In the genomic region with DNA sequence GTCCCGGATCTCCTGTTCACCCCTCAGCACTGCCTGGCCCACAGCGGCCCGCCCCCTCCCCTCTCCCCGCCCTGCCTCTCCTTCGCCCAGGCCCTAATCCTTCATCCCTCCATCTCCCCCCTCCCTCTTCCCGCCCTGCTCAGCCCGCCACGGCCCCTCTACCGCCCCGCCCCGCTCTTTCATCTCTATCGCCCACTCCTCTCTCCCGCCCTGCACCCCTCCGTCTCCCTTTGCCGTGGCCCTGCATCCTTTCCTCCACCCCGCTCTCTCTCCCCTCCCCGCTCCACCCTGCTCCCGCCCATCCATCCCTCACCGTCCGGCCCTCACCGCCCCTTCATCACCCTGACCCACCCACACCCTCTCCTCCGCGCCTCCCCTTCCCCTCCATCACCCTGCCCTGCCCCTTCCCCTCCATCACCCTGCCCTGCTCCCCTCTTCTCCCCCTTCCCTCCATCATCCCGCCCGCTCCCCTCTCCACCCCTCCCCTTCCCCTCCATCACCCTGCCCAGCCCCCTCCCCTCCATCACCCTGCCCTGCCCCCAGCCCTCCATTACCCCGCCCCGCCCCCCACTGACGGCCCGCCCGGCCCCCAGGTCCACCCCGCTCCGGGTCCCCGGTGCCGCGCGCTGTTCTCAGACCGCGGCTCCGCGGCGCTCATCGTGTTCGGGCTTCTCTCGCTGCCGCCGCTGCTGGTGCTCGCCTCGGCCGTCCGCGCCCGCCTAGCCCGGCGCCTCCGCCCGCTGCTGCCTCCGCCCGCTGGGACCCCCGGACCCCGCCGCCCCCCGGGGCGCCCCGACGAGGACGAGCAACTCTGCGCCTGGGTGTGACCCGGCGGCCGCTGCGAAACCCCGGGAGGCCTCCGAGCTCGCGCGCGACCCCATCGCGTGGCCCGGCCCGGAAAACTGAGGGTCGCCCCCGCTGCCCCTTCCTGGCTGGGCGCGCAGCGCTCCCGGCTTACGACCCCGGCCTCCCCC, we compare ENCODE assay signal across 8 cellular contexts. TPM values are rescaled to one million over a fixed set of nuclear protein-coding genes. Genes with fewer than 3 reads are reported as not detected.
DNase-seq lines count a peak whose midpoint lies in the region; ATAC-seq and TF ChIP-seq lines count a peak whose summit lies in the region.

No MANE protein-coding gene starts in this region.

- H3K36me3 ChIP-seq in psoas muscle (ENCODE audit: insufficient read depth in 1 of 2, low read depth in 1 of 2) = no peaks in the 10 kb centered on the region

- intact Hi-C loops in psoas muscle (cut with DNase I) = no loop called here

- H3K4me1 ChIP-seq in foreskin keratinocyte (peaks cover 10% of the 10 kb centered on the region), psoas muscle (peaks cover 16% of the 10 kb centered on the region)

- no peak overlapping the region for H3K27ac ChIP-seq in foreskin keratinocyte
- no peak overlapping the region for H3K27ac ChIP-seq in psoas muscle

- WGBS in psoas muscle, 3 donors = 9 to 16% (median 14%) methylated on average over 35 to 89 of the region's 89 CpGs

- ATAC-seq in foreskin keratinocyte (peak; percentile 27), psoas muscle (no peak), GM19452 (IDR thresholded peaks at IDR 0.05; ENCODE audit: unreplicated experiment) (no peak)

- H3K27me3 ChIP-seq in foreskin keratinocyte (no peaks in the 10 kb centered on the region), psoas muscle (ENCODE audit: insufficient read depth in 3 of 3, low read length in 2 of 3) (peaks cover 0 to 13% (median 2%) of the 10 kb centered on the region in 3 donors)

- TF ChIP-seq CTCF in foreskin keratinocyte (conservative IDR thresholded peaks at IDR 0.05) (no peak), psoas muscle (IDR thresholded peaks at IDR 0.05) (no peak)

- no peaks in the 10 kb centered on the region for H3K9me3 ChIP-seq in psoas muscle

- peak overlapping the region; percentile 52 for H3K4me3 ChIP-seq in psoas muscle

- peak; percentile 69 for DNase-seq in GM03348 (ENCODE audit: low spot score)
- DNase-seq in NCI-H69 (lab: John Stamatoyannopoulos, UW) = peak; percentile 51
- no peak for DNase-seq in foreskin keratinocyte
- no peak for DNase-seq in psoas muscle
- DNase-seq in NCI-H345 (lab: John Stamatoyannopoulos, UW) = no peak
- no peak for DNase-seq in stimulated activated naive CD4-positive, alpha-beta T cell (lab: John Stamatoyannopoulos, UW)
- no peak for DNase-seq in SIG-M5 (lab: John Stamatoyannopoulos, UW)

RNA-seq across cellular contexts. Expression of gene ANKRD65, which starts 6.2 kb away (rescaled TPM):
- total RNA-seq in foreskin keratinocyte = 11.6 and 12.5 TPM in 2 replicates
- 14.6 and 16.6 TPM in 2 replicates for polyA plus RNA-seq in foreskin keratinocyte
- 1 to 10 TPM in 3 of 4 donors, under 1 TPM in 1; 0.77 to 5.4 (median 3.0) TPM for total RNA-seq in psoas muscle
- polyA plus RNA-seq in psoas muscle = 1 to 10 TPM; 1.1 to 2.9 (median 1.6) TPM

RNA-seq across cellular contexts. Expression of gene VWA1, which starts 8.2 kb away (rescaled TPM):
- total RNA-seq in foreskin keratinocyte = 15.0 and 17.5 TPM in 2 replicates
- polyA plus RNA-seq in foreskin keratinocyte = 29.1 and 34.9 TPM in 2 replicates
- 10 to 100 TPM in 3 of 4 donors, 1 to 10 TPM in 1; 4.5 to 25.3 (median 13.8) TPM for total RNA-seq in psoas muscle
- 1 to 10 TPM; 1.4 to 7.8 (median 4.1) TPM for polyA plus RNA-seq in psoas muscle

RNA-seq across cellular contexts. Expression of gene MRPL20, which starts 20.2 kb away (rescaled TPM):
- total RNA-seq in foreskin keratinocyte = 126 and 150 TPM in 2 replicates
- polyA plus RNA-seq in foreskin keratinocyte = 198 and 221 TPM in 2 replicates
- total RNA-seq in psoas muscle = 100 to 1,000 TPM; 114 to 159 (median 143) TPM
- polyA plus RNA-seq in psoas muscle = 100 to 1,000 TPM; 211 to 308 (median 255) TPM

RNA-seq across cellular contexts. Expression of gene ATAD3C, which starts 22.2 kb away (rescaled TPM):
- total RNA-seq in foreskin keratinocyte (0.46 and 0.51 TPM in 2 replicates), psoas muscle (under 1 TPM; 0.47 to 0.99 (median 0.61) TPM)
- polyA plus RNA-seq in foreskin keratinocyte (0.78 and 0.81 TPM in 2 replicates), psoas muscle (under 1 TPM; 0.12 to 0.61 (median 0.13) TPM)

RNA-seq across cellular contexts. Expression of gene CCNL2, which starts 28.1 kb away (rescaled TPM):
- 68.6 and 76.6 TPM in 2 replicates for total RNA-seq in foreskin keratinocyte
- 47.1 and 47.7 TPM in 2 replicates for polyA plus RNA-seq in foreskin keratinocyte
- total RNA-seq in psoas muscle = 10 to 100 TPM; 40.2 to 71.8 (median 46.1) TPM
- 10 to 100 TPM; 50.1 to 59.3 (median 54.7) TPM for polyA plus RNA-seq in psoas muscle

Comparison
In these comparisons a context has a peak if more than half of its experiments do, and no peak if none do; other contexts are left out.
1. DNase-seq: peak in GM03348 (single experiment) and NCI-H69 (single experiment); none in foreskin keratinocyte (0 of 2), psoas muscle (0 of 2), NCI-H345 (single experiment), stimulated activated naive CD4-positive, alpha-beta T cell (0 of 6) and SIG-M5 (single experiment).